ENCODE assay signal across 1 cellular context in the genomic region with DNA sequence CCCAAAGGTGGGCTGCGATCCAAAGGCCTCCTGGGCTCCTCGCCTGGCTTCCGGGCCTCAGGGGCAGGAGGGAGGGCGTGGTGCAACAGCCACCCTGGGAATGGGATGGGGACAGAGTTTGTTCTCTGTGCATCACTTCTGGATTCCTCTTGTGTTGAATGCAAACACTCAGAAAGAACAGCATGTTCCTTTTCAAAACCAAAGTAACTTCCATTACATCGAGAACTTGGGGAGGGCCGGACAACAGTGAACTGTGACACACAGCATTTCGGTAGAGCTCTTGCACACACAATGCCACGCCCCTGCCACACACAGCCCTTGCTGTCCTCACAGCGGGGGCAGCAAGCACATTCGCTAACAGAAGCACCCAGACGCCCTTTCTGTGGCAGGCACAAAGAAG.
TF ChIP-seq lines count a peak whose summit lies in the region.

No MANE protein-coding gene starts in this region.

TF ChIP-seq in IMR-90, 13 proteins besides CTCF, POLR2A, EP300 and RAD21 (continued from another document):
- TF ChIP-seq, protein P1, sequence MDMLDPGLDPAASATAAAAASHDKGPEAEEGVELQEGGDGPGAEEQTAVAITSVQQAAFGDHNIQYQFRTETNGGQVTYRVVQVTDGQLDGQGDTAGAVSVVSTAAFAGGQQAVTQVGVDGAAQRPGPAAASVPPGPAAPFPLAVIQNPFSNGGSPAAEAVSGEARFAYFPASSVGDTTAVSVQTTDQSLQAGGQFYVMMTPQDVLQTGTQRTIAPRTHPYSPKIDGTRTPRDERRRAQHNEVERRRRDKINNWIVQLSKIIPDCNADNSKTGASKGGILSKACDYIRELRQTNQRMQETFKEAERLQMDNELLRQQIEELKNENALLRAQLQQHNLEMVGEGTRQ (IDR thresholded peaks at IDR 0.05; ENCODE audit: low read depth, low read length): no peak
- TF ChIP-seq MXI1 (IDR thresholded peaks at IDR 0.05; ENCODE audit: borderline replicate concordance, low read depth, low read length) (no peak), MAZ (IDR thresholded peaks at IDR 0.05; ENCODE audit: borderline replicate concordance, low read depth, low read length) (no peak)
